1 cellular context compared by ENCODE assay signal in genomic region chrX:1321689-1322088, GRCh38.
TF ChIP-seq lines count a peak whose summit lies in the region.

No MANE protein-coding gene starts in this region.

TF ChIP-seq in H1, 55 proteins besides CTCF, POLR2A, EP300 and RAD21 (continued from another document):
- TF ChIP-seq, protein P1, sequence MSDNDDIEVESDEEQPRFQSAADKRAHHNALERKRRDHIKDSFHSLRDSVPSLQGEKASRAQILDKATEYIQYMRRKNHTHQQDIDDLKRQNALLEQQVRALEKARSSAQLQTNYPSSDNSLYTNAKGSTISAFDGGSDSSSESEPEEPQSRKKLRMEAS (IDR thresholded peaks at IDR 0.05) = no peak
- TF ChIP-seq TCF12 (IDR thresholded peaks at IDR 0.05; ENCODE audit: low read depth, low read length) (no peak), RFX5 (IDR thresholded peaks at IDR 0.05; ENCODE audit: borderline replicate concordance, low read depth, low read length) (no peak), ZNF274 (IDR thresholded peaks at IDR 0.05; ENCODE audit: borderline replicate concordance, extremely low read depth, low read length) (no peak), JUND (IDR thresholded peaks at IDR 0.05; ENCODE audit: low read length) (no peak), HDAC6 (IDR thresholded peaks at IDR 0.05; ENCODE audit: low read depth, low read length) (no peak), ATF3 (IDR thresholded peaks at IDR 0.05; ENCODE audit: insufficient read depth, low read depth, low read length) (no peak), ASH2L (IDR thresholded peaks at IDR 0.05; ENCODE audit: low read length) (no peak), SIX5 (IDR thresholded peaks at IDR 0.05; ENCODE audit: low read depth, low read length) (no peak), JUN (IDR thresholded peaks at IDR 0.05; ENCODE audit: low read depth, low read length) (no peak), NRF1 (IDR thresholded peaks at IDR 0.05; ENCODE audit: low read depth, low read length) (no peak), PHF8 (conservative IDR thresholded peaks at IDR 0.05; ENCODE audit: low read depth, low read length) (no peak), BCL11A (IDR thresholded peaks at IDR 0.05; ENCODE audit: low read depth in 2 of 2, low read length in 2 of 2) (no peak), POU5F1 (IDR thresholded peaks at IDR 0.05; ENCODE audit: low read depth, low read length) (no peak), BRCA1 (IDR thresholded peaks at IDR 0.05; ENCODE audit: low read depth, low read length) (no peak)
- TF ChIP-seq, protein P2, sequence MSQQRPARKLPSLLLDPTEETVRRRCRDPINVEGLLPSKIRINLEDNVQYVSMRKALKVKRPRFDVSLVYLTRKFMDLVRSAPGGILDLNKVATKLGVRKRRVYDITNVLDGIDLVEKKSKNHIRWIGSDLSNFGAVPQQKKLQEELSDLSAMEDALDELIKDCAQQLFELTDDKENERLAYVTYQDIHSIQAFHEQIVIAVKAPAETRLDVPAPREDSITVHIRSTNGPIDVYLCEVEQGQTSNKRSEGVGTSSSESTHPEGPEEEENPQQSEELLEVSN (IDR thresholded peaks at IDR 0.05) = no peak
